In the genomic region with DNA sequence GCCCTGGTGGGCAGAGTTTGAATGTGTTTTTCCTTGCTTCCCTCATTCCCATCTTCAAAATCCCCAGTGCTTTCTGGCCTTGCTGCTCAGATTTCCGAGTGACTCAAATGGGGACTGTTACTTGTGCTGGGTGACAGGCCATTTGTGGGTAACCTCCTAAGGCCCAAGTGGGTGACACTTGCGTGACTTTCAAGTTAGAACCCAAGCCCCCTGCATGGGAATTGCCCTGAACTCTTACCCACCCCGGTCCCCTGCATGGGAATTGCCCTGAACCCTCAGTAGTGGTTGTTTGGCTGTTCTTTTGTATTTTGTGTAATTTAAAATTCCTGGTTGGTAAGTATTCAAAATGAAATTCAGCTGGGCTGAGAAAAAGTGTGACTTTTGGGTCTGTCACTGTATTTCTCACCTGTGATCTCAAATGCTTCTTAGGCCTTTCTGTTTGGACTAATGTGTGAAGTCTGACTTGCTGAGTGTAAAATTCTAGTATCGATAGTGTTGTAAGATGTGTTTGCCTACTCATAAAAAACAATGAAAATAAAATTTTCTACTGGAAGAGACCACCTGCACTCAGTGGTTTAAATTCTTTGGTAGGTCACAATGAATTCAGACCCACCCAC, we compare ENCODE assay signal across 33 cellular contexts. TPM values are rescaled to one million over a fixed set of nuclear protein-coding genes. Genes with fewer than 3 reads are reported as not detected.
A peak's percentile ranks its signal among the peaks of the same experiment; 100 is the strongest.
DNase-seq lines count a peak whose midpoint lies in the region; ATAC-seq and TF ChIP-seq lines count a peak whose summit lies in the region.
"Had no signal": no experiment of that assay in that cellular context is flagged by ENCODE, and none has a peak within 500 bp of the region (broad histone marks: within the 10 kb centered on the region; RNA-seq: fewer than 3 reads in every experiment).

No MANE protein-coding gene starts in this region.

- peaks cover 39% of the 10 kb centered on the region for H3K36me3 ChIP-seq in CD8-positive, alpha-beta T cell (ENCODE audit: insufficient read depth, low read length)
- H3K36me3 ChIP-seq: ovary had no signal

- no peak overlapping the region for H3K4me3 ChIP-seq in GM12865 (ENCODE audit: low read depth, low read length)
- no peak overlapping the region for H3K4me3 ChIP-seq in CD8-positive, alpha-beta T cell (ENCODE audit: low read depth, low read length)
- H3K4me3 ChIP-seq: mucosa of descending colon, ovary had no signal

- no peak overlapping the region for H3K27ac ChIP-seq in CD8-positive, alpha-beta T cell (ENCODE audit: low read depth, low read length)
- H3K27ac ChIP-seq: C4-2B, ovary, WERI-Rb-1 had no signal

- no peaks in the 10 kb centered on the region for H3K27me3 Mint-ChIP-seq in activated CD8-positive, alpha-beta T cell treated with anti-CD3 and anti-CD28 coated beads for 36 hours
- H3K27me3 Mint-ChIP-seq in activated CD8-positive, alpha-beta T cell treated with anti-CD3 and anti-CD28 coated beads, Interleukin-2, amount 10 ng/mL, durations not matched to agents 7 days and 5 days (ENCODE audit: low read depth): no peaks in the 10 kb centered on the region
- H3K27me3 Mint-ChIP-seq in activated T-helper 17 cell treated with anti-CD3 and anti-CD28 coated beads, Interleukin-2, amount 50 U/mL, for 72 hours: no peaks in the 10 kb centered on the region
- H3K27me3 Mint-ChIP-seq in immature natural killer cell (ENCODE audit: low read depth in 3 of 3): peaks cover 0 to 14% (median 0%) of the 10 kb centered on the region in 3 donors
- H3K27me3 Mint-ChIP-seq in CD8-positive, alpha-beta T cell (ENCODE audit: low read depth): no peaks in the 10 kb centered on the region
- H3K27me3 Mint-ChIP-seq: stimulated activated memory B cell treated with anti-CD40 and anti-IgM and Interleukin-4, amounts not matched to agents 10 μg/mL and 1 μg/mL and 100 μg/mL, for 72 hours; type B pancreatic cell had no signal

- POLR2A ChIA-PET in activated CD8-positive, alpha-beta T cell treated with anti-CD3 and anti-CD28 coated beads for 36 hours (lab: Charles Lee): interaction anchor here (0.8 to 3.4 kb wide), 5 partner anchors 11 to 21 kb away, joined by 3 to 15 read pairs (median 4); partner anchors contain the start of gene RBM38
- POLR2A ChIA-PET in activated CD8-positive, alpha-beta T cell treated with anti-CD3 and anti-CD28 coated beads, Interleukin-2, amount 10 ng/mL, durations not matched to agents 7 days and 5 days (lab: Charles Lee): interaction anchor here (0.9 kb wide), 1 partner anchor 27 kb away, joined by 3 read pairs; the partner anchor contains the start of gene RAE1
- POLR2A ChIA-PET in CD8-positive, alpha-beta T cell (lab: Charles Lee): no interaction called here

- ATAC-seq in activated CD8-positive, alpha-beta T cell treated with anti-CD3 and anti-CD28 coated beads for 36 hours: no peak
- no peak for ATAC-seq in activated CD8-positive, alpha-beta T cell treated with anti-CD3 and anti-CD28 coated beads, Interleukin-2, amount 10 ng/mL, durations not matched to agents 7 days and 5 days
- peak; percentile 53 for ATAC-seq in activated T-helper 17 cell treated with anti-CD3 and anti-CD28 coated beads, Interleukin-2, amount 50 U/mL, for 72 hours (replicated peaks)
- ATAC-seq in CD8-positive, alpha-beta T cell: no peak
- ATAC-seq in GM21723 (IDR thresholded peaks at IDR 0.05; ENCODE audit: unreplicated experiment): no peak
- ATAC-seq: mucosa of descending colon; stimulated activated memory B cell treated with anti-CD40 and anti-IgM and Interleukin-4, amounts not matched to agents 10 μg/mL and 1 μg/mL and 100 μg/mL, for 72 hours had no signal

- DNase-seq in activated CD8-positive, alpha-beta T cell treated with anti-CD3 and anti-CD28 coated beads for 36 hours: no peak
- no peak for DNase-seq in activated CD8-positive, alpha-beta T cell treated with anti-CD3 and anti-CD28 coated beads, Interleukin-2, amount 10 ng/mL, durations not matched to agents 7 days and 5 days
- DNase-seq in GM12865 (ENCODE audit: low read depth): peak; percentile 58
- DNase-seq in immature natural killer cell: no peak
- DNase-seq in NCI-H2107 treated with DMSO at 0.1 percent for 48 hours (lab: John Stamatoyannopoulos, UW; ENCODE audit: unreplicated experiment): no peak
- no peak for DNase-seq in CD8-positive, alpha-beta T cell
- DNase-seq: 8988T; activated CD4-positive, alpha-beta T cell treated with anti-CD3 and anti-CD28 coated beads for 48 hours; aorta; cortex of kidney; DMS79; effector memory CD4-positive, alpha-beta T cell; GDM1; glutamatergic neuron; GOT3; HFFc6; IMR-90; mammary epithelial cell; mucosa of descending colon; NCI-H2107; NCI-H446 treated with DMSO at 0.1 percent for 48 hours; NCI-H82; stimulated activated CD4-positive, alpha-beta T cell treated with anti-CD3 and anti-CD28 coated beads, Interleukin-15, amount 100 ng/mL, for 24 hours; stimulated activated CD4-positive, alpha-beta T cell treated with anti-CD3 and anti-CD28 coated beads, Interleukin-4, amount 100 ng/mL, for 4 hours; WERI-Rb-1 had no signal

- peaks cover 32% of the 10 kb centered on the region for H3K36me3 Mint-ChIP-seq in activated CD8-positive, alpha-beta T cell treated with anti-CD3 and anti-CD28 coated beads for 36 hours (ENCODE audit: low read depth)
- H3K36me3 Mint-ChIP-seq in activated CD8-positive, alpha-beta T cell treated with anti-CD3 and anti-CD28 coated beads, Interleukin-2, amount 10 ng/mL, durations not matched to agents 7 days and 5 days (ENCODE audit: low read depth): peaks cover 46% of the 10 kb centered on the region
- peaks cover 81% of the 10 kb centered on the region for H3K36me3 Mint-ChIP-seq in activated T-helper 17 cell treated with anti-CD3 and anti-CD28 coated beads, Interleukin-2, amount 50 U/mL, for 72 hours (ENCODE audit: low read depth)
- H3K36me3 Mint-ChIP-seq in immature natural killer cell: peaks cover 17 to 44% (median 18%) of the 10 kb centered on the region in 3 donors
- H3K36me3 Mint-ChIP-seq in CD8-positive, alpha-beta T cell: peaks cover 75% of the 10 kb centered on the region

- intact Hi-C loops in activated CD8-positive, alpha-beta T cell treated with anti-CD3 and anti-CD28 coated beads for 36 hours (cut with micrococcal nuclease): no loop called here
- intact Hi-C loops in CD8-positive, alpha-beta T cell (cut with DNase I, micrococcal nuclease): no loop called here

- no peaks in the 10 kb centered on the region for H3K27me3 ChIP-seq in CD8-positive, alpha-beta T cell (ENCODE audit: insufficient read depth, low read length)
- H3K27me3 ChIP-seq: ovary had no signal

- TF ChIP-seq CTCF in activated CD8-positive, alpha-beta T cell treated with anti-CD3 and anti-CD28 coated beads for 36 hours (IDR thresholded peaks at IDR 0.05): no peak
- no peak for TF ChIP-seq CTCF in GM12865 (IDR thresholded peaks at IDR 0.05; ENCODE audit: insufficient read depth, low read depth, low read length, missing control alignments)
- TF ChIP-seq CTCF in CD8-positive, alpha-beta T cell (IDR thresholded peaks at IDR 0.05): no peak

- H3K27ac Mint-ChIP-seq in activated CD8-positive, alpha-beta T cell treated with anti-CD3 and anti-CD28 coated beads for 36 hours: peak overlapping the region; percentile 28
- H3K27ac Mint-ChIP-seq in activated CD8-positive, alpha-beta T cell treated with anti-CD3 and anti-CD28 coated beads, Interleukin-2, amount 10 ng/mL, durations not matched to agents 7 days and 5 days: no peak overlapping the region
- peak overlapping the region; percentile 62 for H3K27ac Mint-ChIP-seq in activated T-helper 17 cell treated with anti-CD3 and anti-CD28 coated beads, Interleukin-2, amount 50 U/mL, for 72 hours
- peak overlapping the region in 4 of 6 donors; percentile 37 to 55 (median 44) for H3K27ac Mint-ChIP-seq in immature natural killer cell
- H3K27ac Mint-ChIP-seq in CD8-positive, alpha-beta T cell: no peak overlapping the region
- H3K27ac Mint-ChIP-seq: HFFc6; stimulated activated memory B cell treated with anti-CD40 and anti-IgM and Interleukin-4, amounts not matched to agents 10 μg/mL and 1 μg/mL and 100 μg/mL, for 72 hours; type B pancreatic cell had no signal

- H3K4me1 ChIP-seq in CD8-positive, alpha-beta T cell (ENCODE audit: insufficient read depth, low read length): peaks cover 23% of the 10 kb centered on the region

- H3K9me3 ChIP-seq in CD8-positive, alpha-beta T cell (ENCODE audit: low read length): no peaks in the 10 kb centered on the region
- H3K9me3 ChIP-seq: mucosa of descending colon, ovary had no signal

- CTCF ChIA-PET in activated CD8-positive, alpha-beta T cell treated with anti-CD3 and anti-CD28 coated beads for 36 hours (lab: Charles Lee): interaction anchor here (1.0 to 3.3 kb wide), 9 partner anchors 10 to 120 kb away, joined by 3 to 18 read pairs (median 5); partner anchors contain the start of gene RBM38
- CTCF ChIA-PET in activated CD8-positive, alpha-beta T cell treated with anti-CD3 and anti-CD28 coated beads, Interleukin-2, amount 10 ng/mL, durations not matched to agents 7 days and 5 days (lab: Charles Lee): interaction anchor here (0.9 to 5.1 kb wide), 8 partner anchors 10 to 218 kb away, joined by 3 to 41 read pairs (median 5); no protein-coding TSS in a partner anchor
- CTCF ChIA-PET in CD8-positive, alpha-beta T cell (lab: Charles Lee): interaction anchor here (1.0 to 5.5 kb wide), 9 partner anchors 12 to 218 kb away, joined by 3 to 43 read pairs (median 7); partner anchors contain the start of gene RAE1

- no peaks in the 10 kb centered on the region for H3K9me3 Mint-ChIP-seq in activated CD8-positive, alpha-beta T cell treated with anti-CD3 and anti-CD28 coated beads for 36 hours
- no peaks in the 10 kb centered on the region for H3K9me3 Mint-ChIP-seq in activated CD8-positive, alpha-beta T cell treated with anti-CD3 and anti-CD28 coated beads, Interleukin-2, amount 10 ng/mL, durations not matched to agents 7 days and 5 days (ENCODE audit: insufficient read depth)
- H3K9me3 Mint-ChIP-seq in activated T-helper 17 cell treated with anti-CD3 and anti-CD28 coated beads, Interleukin-2, amount 50 U/mL, for 72 hours: no peaks in the 10 kb centered on the region
- no peaks in the 10 kb centered on the region for H3K9me3 Mint-ChIP-seq in immature natural killer cell
- H3K9me3 Mint-ChIP-seq in CD8-positive, alpha-beta T cell: no peaks in the 10 kb centered on the region
- H3K9me3 Mint-ChIP-seq: HFFc6; stimulated activated memory B cell treated with anti-CD40 and anti-IgM and Interleukin-4, amounts not matched to agents 10 μg/mL and 1 μg/mL and 100 μg/mL, for 72 hours; type B pancreatic cell had no signal

- no peak overlapping the region for H3K4me3 Mint-ChIP-seq in activated CD8-positive, alpha-beta T cell treated with anti-CD3 and anti-CD28 coated beads for 36 hours
- H3K4me3 Mint-ChIP-seq in activated CD8-positive, alpha-beta T cell treated with anti-CD3 and anti-CD28 coated beads, Interleukin-2, amount 10 ng/mL, durations not matched to agents 7 days and 5 days: no peak overlapping the region
- no peak overlapping the region for H3K4me3 Mint-ChIP-seq in activated T-helper 17 cell treated with anti-CD3 and anti-CD28 coated beads, Interleukin-2, amount 50 U/mL, for 72 hours
- no peak overlapping the region for H3K4me3 Mint-ChIP-seq in immature natural killer cell
- no peak overlapping the region for H3K4me3 Mint-ChIP-seq in CD8-positive, alpha-beta T cell
- H3K4me3 Mint-ChIP-seq: HFFc6; stimulated activated memory B cell treated with anti-CD40 and anti-IgM and Interleukin-4, amounts not matched to agents 10 μg/mL and 1 μg/mL and 100 μg/mL, for 72 hours; type B pancreatic cell had no signal

- peaks cover 34% of the 10 kb centered on the region for H3K4me1 Mint-ChIP-seq in activated CD8-positive, alpha-beta T cell treated with anti-CD3 and anti-CD28 coated beads for 36 hours (ENCODE audit: low read depth)
- peaks cover 32% of the 10 kb centered on the region for H3K4me1 Mint-ChIP-seq in activated CD8-positive, alpha-beta T cell treated with anti-CD3 and anti-CD28 coated beads, Interleukin-2, amount 10 ng/mL, durations not matched to agents 7 days and 5 days (ENCODE audit: low read depth)
- H3K4me1 Mint-ChIP-seq in activated T-helper 17 cell treated with anti-CD3 and anti-CD28 coated beads, Interleukin-2, amount 50 U/mL, for 72 hours: peaks cover 9% of the 10 kb centered on the region
- H3K4me1 Mint-ChIP-seq in immature natural killer cell: peaks cover 29 to 31% of the 10 kb centered on the region in 2 donors
- H3K4me1 Mint-ChIP-seq in CD8-positive, alpha-beta T cell (ENCODE audit: low read depth): peaks cover 40% of the 10 kb centered on the region
- H3K4me1 Mint-ChIP-seq: stimulated activated memory B cell treated with anti-CD40 and anti-IgM and Interleukin-4, amounts not matched to agents 10 μg/mL and 1 μg/mL and 100 μg/mL, for 72 hours had no signal

RNA-seq across cellular contexts. Expression of gene RBM38, which starts 12.4 kb away (rescaled TPM):
- total RNA-seq in activated CD8-positive, alpha-beta T cell treated with anti-CD3 and anti-CD28 coated beads for 36 hours: 100 to 1,000 TPM; 114 to 116 TPM
- total RNA-seq in activated CD8-positive, alpha-beta T cell treated with anti-CD3 and anti-CD28 coated beads, Interleukin-2, amount 10 ng/mL, durations not matched to agents 7 days and 5 days: 10 to 100 TPM; 53.8 to 57.1 TPM
- total RNA-seq in activated T-helper 17 cell treated with anti-CD3 and anti-CD28 coated beads, Interleukin-2, amount 50 U/mL, for 72 hours: 10 to 100 TPM; 63.0 to 64.3 TPM
- 10 to 100 TPM; 43.6 to 89.1 (median 80.4) TPM for polyA plus RNA-seq in immature natural killer cell
- total RNA-seq in CD8-positive, alpha-beta T cell: 100 to 1,000 TPM; 739 to 743 TPM

RNA-seq across cellular contexts. Expression of gene RAE1, which starts 27.7 kb away (rescaled TPM):
- total RNA-seq in activated CD8-positive, alpha-beta T cell treated with anti-CD3 and anti-CD28 coated beads for 36 hours: 10 to 100 TPM; 41.1 to 42.9 TPM
- total RNA-seq in activated CD8-positive, alpha-beta T cell treated with anti-CD3 and anti-CD28 coated beads, Interleukin-2, amount 10 ng/mL, durations not matched to agents 7 days and 5 days: 10 to 100 TPM; 35.0 to 37.2 TPM
- total RNA-seq in activated T-helper 17 cell treated with anti-CD3 and anti-CD28 coated beads, Interleukin-2, amount 50 U/mL, for 72 hours: 10 to 100 TPM; 48.3 to 79.7 TPM
- polyA plus RNA-seq in immature natural killer cell: 10 to 100 TPM; 35.7 to 54.5 (median 40.3) TPM
- 10 to 100 TPM; 58.9 to 59.4 TPM for total RNA-seq in CD8-positive, alpha-beta T cell

RNA-seq across cellular contexts. Expression of gene SPO11, which starts 49.2 kb away (rescaled TPM):
- not detected for total RNA-seq in activated CD8-positive, alpha-beta T cell treated with anti-CD3 and anti-CD28 coated beads for 36 hours
- total RNA-seq in activated CD8-positive, alpha-beta T cell treated with anti-CD3 and anti-CD28 coated beads, Interleukin-2, amount 10 ng/mL, durations not matched to agents 7 days and 5 days: not detected
- total RNA-seq in activated T-helper 17 cell treated with anti-CD3 and anti-CD28 coated beads, Interleukin-2, amount 50 U/mL, for 72 hours: not detected
- not detected for polyA plus RNA-seq in immature natural killer cell
- not detected for total RNA-seq in CD8-positive, alpha-beta T cell
- total RNA-seq: aorta, epithelial cell of proximal tubule, HFFc6, IMR-90, mammary epithelial cell, mucosa of descending colon, ovary had no signal
- polyA plus RNA-seq: aorta, IMR-90, mammary epithelial cell, neural cell, ovary had no signal

Comparison
In these comparisons a context has a peak if more than half of its experiments do, and no peak if none do; other contexts are left out.
1. H3K27ac Mint-ChIP-seq: peak in activated CD8-positive, alpha-beta T cell treated with anti-CD3 and anti-CD28 coated beads for 36 hours (single experiment), activated T-helper 17 cell treated with anti-CD3 and anti-CD28 coated beads, Interleukin-2, amount 50 U/mL, for 72 hours (single experiment) and immature natural killer cell (4 of 6); none in activated CD8-positive, alpha-beta T cell treated with anti-CD3 and anti-CD28 coated beads, Interleukin-2, amount 10 ng/mL, durations not matched to agents 7 days and 5 days (single experiment) and CD8-positive, alpha-beta T cell (single experiment).
2. RNA of gene RBM38, which starts 12.4 kb away (total RNA-seq): 739 to 743 TPM in CD8-positive, alpha-beta T cell; 114 to 116 TPM in activated CD8-positive, alpha-beta T cell treated with anti-CD3 and anti-CD28 coated beads for 36 hours, 63.0 to 64.3 TPM in activated T-helper 17 cell treated with anti-CD3 and anti-CD28 coated beads, Interleukin-2, amount 50 U/mL, for 72 hours and 53.8 to 57.1 TPM in activated CD8-positive, alpha-beta T cell treated with anti-CD3 and anti-CD28 coated beads, Interleukin-2, amount 10 ng/mL, durations not matched to agents 7 days and 5 days; every median in the first group is over 4 times any median in the second.